10 cellular contexts compared by ENCODE assay signal in the genomic region with DNA sequence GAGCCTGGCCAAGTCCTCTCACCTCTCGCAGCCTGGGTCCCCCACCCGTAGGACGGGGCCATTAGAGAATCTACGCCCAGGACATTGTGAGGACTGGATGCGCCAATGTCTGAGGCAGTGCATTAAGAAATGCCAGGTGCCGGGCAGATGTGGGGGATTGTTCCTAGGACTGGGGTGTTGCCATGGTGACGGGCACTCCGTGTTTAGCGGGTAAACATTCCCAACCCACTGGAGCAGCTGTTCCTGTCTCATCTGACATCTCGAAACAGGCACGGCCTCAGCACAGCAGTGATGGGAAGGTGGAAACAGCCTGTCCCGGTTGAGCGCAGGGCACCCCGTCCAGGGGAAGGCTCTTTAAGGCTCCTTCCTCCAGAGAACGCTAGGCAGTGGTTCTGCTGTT.
DNase-seq lines count a peak whose midpoint lies in the region; ATAC-seq, FAIRE-seq and TF ChIP-seq lines count a peak whose summit lies in the region.
"Had no signal": no experiment of that assay in that cellular context is flagged by ENCODE, and none has a peak within 500 bp of the region (broad histone marks: within the 10 kb centered on the region; RNA-seq: fewer than 3 reads in every experiment).

No MANE protein-coding gene starts in this region.

- no peak overlapping the region for H3K4me3 ChIP-seq in HepG2 (replicated peaks in 1 of 3; ENCODE audit: insufficient read depth in 1 of 3, low read depth in 2 of 3, low read length in 3 of 3)
- H3K4me3 ChIP-seq in right lobe of liver = no peak overlapping the region
- H3K4me3 ChIP-seq: A549 had no signal

- peaks cover 5 to 61% of the 10 kb centered on the region in 2 experiments for H3K27me3 ChIP-seq in HepG2 (ENCODE audit: control insufficient read depth in 1 of 2, insufficient read depth in 2 of 2, low read length in 2 of 2)
- no peaks in the 10 kb centered on the region for H3K27me3 ChIP-seq in right lobe of liver

- H3K9me3 ChIP-seq in HepG2 (ENCODE audit: low read length) (no peaks in the 10 kb centered on the region), right lobe of liver (no peaks in the 10 kb centered on the region)
- H3K9me3 ChIP-seq: A549 had no signal

- POLR2A ChIA-PET in HepG2 (lab: Yijun Ruan, JAX) = no interaction called here

- H3K36me3 ChIP-seq in HepG2 (replicated peaks in 1 of 2; ENCODE audit: control insufficient read depth in 1 of 2, insufficient read depth in 2 of 2, low read length in 2 of 2) = no peaks in the 10 kb centered on the region
- H3K36me3 ChIP-seq in right lobe of liver = no peaks in the 10 kb centered on the region

- H4K20me1 ChIP-seq in HepG2 (ENCODE audit: insufficient read depth, low read length) = no peaks in the 10 kb centered on the region

- H2AFZ ChIP-seq in HepG2 (ENCODE audit: low read length) = no peak overlapping the region

- H3K4me2 ChIP-seq in HepG2 (ENCODE audit: low read depth, low read length) = no peak overlapping the region
- H3K4me2 ChIP-seq: A549 had no signal

- TF ChIP-seq EP300 in HepG2 (IDR thresholded peaks at IDR 0.05; ENCODE audit: low read depth in 2 of 2, low read length in 2 of 2) (no peak), HepG2 (CRISPR knock-in tag; IDR thresholded peaks at IDR 0.05; ENCODE audit: borderline replicate concordance) (no peak)

- no TSS peak for BruUV-seq in HepG2 (replicated peaks; lab: Mats Ljungman, UMichigan)

- H3K79me2 ChIP-seq in HepG2 (ENCODE audit: insufficient read depth, low read length) = no peaks in the 10 kb centered on the region

- no peak overlapping the region for H3K27ac ChIP-seq in HepG2 (ENCODE audit: extremely low read length, insufficient read depth, low read length)
- no peak overlapping the region for H3K27ac ChIP-seq in right lobe of liver
- H3K27ac ChIP-seq: A549 had no signal

- no peak for TF ChIP-seq CTCF in HepG2 (CRISPR knock-in tag; IDR thresholded peaks at IDR 0.05)
- no peak for TF ChIP-seq CTCF in right lobe of liver (IDR thresholded peaks at IDR 0.05)

- CTCF ChIA-PET in HepG2 (lab: Yijun Ruan, JAX; ENCODE audit: low intra/inter-chr PET ratio, low total read pairs) = no interaction called here

- DNase-seq in HepG2 (ENCODE audit: low spot score) (no peak), right lobe of liver (no peak), NCI-H2196 (lab: John Stamatoyannopoulos, UW; ENCODE audit: unreplicated experiment) (peak; percentile 65), fibroblast of gingiva (ENCODE audit: low read depth) (peak; percentile 51), OCI-M2 (lab: John Stamatoyannopoulos, UW; ENCODE audit: unreplicated experiment) (no peak), NK-92 (lab: John Stamatoyannopoulos, UW; ENCODE audit: unreplicated experiment) (no peak)
- no peak for DNase-seq in stimulated activated CD4-positive, alpha-beta T cell treated with anti-CD3 and anti-CD28 coated beads, Interleukin-4, amount 100 ng/mL, for 1 hour
- DNase-seq: SIG-M5 had no signal

- in situ Hi-C loops in HepG2 (cut with HindIII; ENCODE audit: extremely low pct_ligation_motif_present, low pct_unique_long_range_greater_than_20kb) = no loop called here

- no peak for FAIRE-seq in HepG2 (lab: Jason Lieb, UNC)
- FAIRE-seq: A549 had no signal

- H3K9ac ChIP-seq in HepG2 (ENCODE audit: insufficient read depth, low read depth, low read length) = no peak overlapping the region

- intact Hi-C loops in HepG2 (cut with micrococcal nuclease; ENCODE audit: unreplicated experiment) = no loop called here
- intact Hi-C loops in right lobe of liver (cut with DNase I) = no loop called here

- ATAC-seq in HepG2 = no peak
- ATAC-seq in right lobe of liver = no peak
- no peak for ATAC-seq in GM21515 (IDR thresholded peaks at IDR 0.05; ENCODE audit: unreplicated experiment)

- H3K4me1 ChIP-seq in HepG2 (ENCODE audit: insufficient read depth, low read length) = no peaks in the 10 kb centered on the region
- H3K4me1 ChIP-seq in right lobe of liver = no peaks in the 10 kb centered on the region
- H3K4me1 ChIP-seq: A549 had no signal

- TF ChIP-seq POLR2A in HepG2 (IDR thresholded peaks at IDR 0.05; ENCODE audit: insufficient read depth in 1 of 2, low read depth in 2 of 2, low read length in 2 of 2) (no peak), right lobe of liver (IDR thresholded peaks at IDR 0.05) (no peak)

- TF ChIP-seq RAD21 in HepG2 (CRISPR knock-in tag; IDR thresholded peaks at IDR 0.05) = no peak

- 22% methylated on average over 6 of the region's 15 CpGs for WGBS in HepG2 (ENCODE audit: low lambda C conversion rate)
- 49% methylated on average over 5 of the region's 15 CpGs for WGBS in right lobe of liver (ENCODE audit: insufficient coverage, low coverage, low lambda C conversion rate, missing lambda C conversion rate)

TF ChIP-seq in HepG2, 621 proteins besides CTCF, POLR2A, EP300 and RAD21:
- TF ChIP-seq KAT2B (IDR thresholded peaks at IDR 0.05; ENCODE audit: borderline replicate concordance, low read depth, low read length) (no peak), RFX1 (IDR thresholded peaks at IDR 0.05) (peak; percentile 37; the same call in 1 of the 2 replicates), ZNF646 (CRISPR knock-in tag; IDR thresholded peaks at IDR 0.05) (no peak), SMC3 (IDR thresholded peaks at IDR 0.05; ENCODE audit: low read length) (no peak), MYNN (CRISPR knock-in tag; IDR thresholded peaks at IDR 0.05; ENCODE audit: low read depth) (no peak), ARID2 (CRISPR knock-in tag; IDR thresholded peaks at IDR 0.05; ENCODE audit: borderline replicate concordance) (no peak)

Comparison
In these comparisons a context has a peak if more than half of its experiments do, and no peak if none do; other contexts are left out.
1. DNase-seq: peak in NCI-H2196 (single experiment) and fibroblast of gingiva (single experiment); none in HepG2 (single experiment), right lobe of liver (0 of 3), OCI-M2 (single experiment), stimulated activated CD4-positive, alpha-beta T cell treated with anti-CD3 and anti-CD28 coated beads, Interleukin-4, amount 100 ng/mL, for 1 hour (single experiment) and NK-92 (single experiment).